In genomic region chr17:32558328-32558955, GRCh38 we compare ENCODE assay signal across 11 cellular contexts.
DNase-seq lines count a peak whose midpoint lies in the region; ATAC-seq lines count a peak whose summit lies in the region.
"Had no signal": no experiment of that assay in that cellular context is flagged by ENCODE, and none has a peak within 500 bp of the region (broad histone marks: within the 10 kb centered on the region; RNA-seq: fewer than 3 reads in every experiment).

No MANE protein-coding gene starts in this region.

- peaks cover 29 to 32% (median 30%) of the 10 kb centered on the region in 3 donors for H3K4me1 Mint-ChIP-seq in IgD-negative memory B cell
- H3K4me1 Mint-ChIP-seq in activated CD8-positive, alpha-beta T cell treated with anti-CD3 and anti-CD28 coated beads, Interleukin-2, amount 10 ng/mL, durations not matched to agents 7 days and 5 days (ENCODE audit: low read depth): peaks cover 47% of the 10 kb centered on the region
- peaks cover 7 to 48% (median 37%) of the 10 kb centered on the region in 4 donors for H3K4me1 Mint-ChIP-seq in naive thymus-derived CD8-positive, alpha-beta T cell

- peak; percentile 57 for ATAC-seq in activated CD8-positive, alpha-beta T cell treated with anti-CD3 and anti-CD28 coated beads, Interleukin-2, amount 10 ng/mL, durations not matched to agents 7 days and 5 days
- ATAC-seq in naive thymus-derived CD8-positive, alpha-beta T cell: peak; percentile 33 to 51
- ATAC-seq in GM18867 (IDR thresholded peaks at IDR 0.05; ENCODE audit: unreplicated experiment): no peak

- H3K36me3 Mint-ChIP-seq in IgD-negative memory B cell: no peaks in the 10 kb centered on the region
- no peaks in the 10 kb centered on the region for H3K36me3 Mint-ChIP-seq in activated CD8-positive, alpha-beta T cell treated with anti-CD3 and anti-CD28 coated beads, Interleukin-2, amount 10 ng/mL, durations not matched to agents 7 days and 5 days (ENCODE audit: low read depth)
- H3K36me3 Mint-ChIP-seq in naive thymus-derived CD8-positive, alpha-beta T cell: no peaks in the 10 kb centered on the region

- no peaks in the 10 kb centered on the region for H3K9me3 Mint-ChIP-seq in IgD-negative memory B cell
- no peaks in the 10 kb centered on the region for H3K9me3 Mint-ChIP-seq in activated CD8-positive, alpha-beta T cell treated with anti-CD3 and anti-CD28 coated beads, Interleukin-2, amount 10 ng/mL, durations not matched to agents 7 days and 5 days (ENCODE audit: insufficient read depth)
- no peaks in the 10 kb centered on the region for H3K9me3 Mint-ChIP-seq in naive thymus-derived CD8-positive, alpha-beta T cell

- CTCF ChIA-PET in activated CD8-positive, alpha-beta T cell treated with anti-CD3 and anti-CD28 coated beads, Interleukin-2, amount 10 ng/mL, durations not matched to agents 7 days and 5 days (lab: Charles Lee): interaction anchor here (0.9 to 1.3 kb wide), 3 partner anchors 8 to 114 kb away, joined by 3 to 6 read pairs (median 3); partner anchors contain the start of gene PSMD11

- H3K4me3 Mint-ChIP-seq in IgD-negative memory B cell: peak overlapping the region; percentile 8 to 82 (median 72)
- H3K4me3 Mint-ChIP-seq in activated CD8-positive, alpha-beta T cell treated with anti-CD3 and anti-CD28 coated beads, Interleukin-2, amount 10 ng/mL, durations not matched to agents 7 days and 5 days: peak overlapping the region; percentile 2
- H3K4me3 Mint-ChIP-seq in naive thymus-derived CD8-positive, alpha-beta T cell: peak overlapping the region; percentile 41 to 70 (median 54)

- peaks cover 1% of the 10 kb centered on the region for H3K27me3 Mint-ChIP-seq in IgD-negative memory B cell
- no peaks in the 10 kb centered on the region for H3K27me3 Mint-ChIP-seq in activated CD8-positive, alpha-beta T cell treated with anti-CD3 and anti-CD28 coated beads, Interleukin-2, amount 10 ng/mL, durations not matched to agents 7 days and 5 days (ENCODE audit: low read depth)
- H3K27me3 Mint-ChIP-seq in naive thymus-derived CD8-positive, alpha-beta T cell: no peaks in the 10 kb centered on the region

- DNase-seq in NOMO-1 treated with DMSO at 0.1 percent for 48 hours (lab: John Stamatoyannopoulos, UW; ENCODE audit: unreplicated experiment) (peak; percentile 4), NOMO-1 treated with dmso at 0.1 percent for 144 hours (lab: John Stamatoyannopoulos, UW; ENCODE audit: unreplicated experiment) (no peak), GF-D8 (lab: John Stamatoyannopoulos, UW) (no peak), HCEC 1CT (no peak)
- DNase-seq in activated CD8-positive, alpha-beta T cell treated with anti-CD3 and anti-CD28 coated beads, Interleukin-2, amount 10 ng/mL, durations not matched to agents 7 days and 5 days: no peak
- DNase-seq in naive thymus-derived CD8-positive, alpha-beta T cell: peak in 1 of 10 donors; percentile 15
- DNase-seq: heart right ventricle, MG63, thyroid gland had no signal

- POLR2A ChIA-PET in activated CD8-positive, alpha-beta T cell treated with anti-CD3 and anti-CD28 coated beads, Interleukin-2, amount 10 ng/mL, durations not matched to agents 7 days and 5 days (lab: Charles Lee): interaction anchor here (0.8 kb wide), 1 partner anchor 16 kb away, joined by 3 read pairs; no protein-coding TSS in a partner anchor
- POLR2A ChIA-PET in naive thymus-derived CD8-positive, alpha-beta T cell (lab: Charles Lee): interaction anchor here (1.5 kb wide), 1 partner anchor 71 kb away, joined by 8 read pairs; the partner anchor contains the start of gene CDK5R1

- peak overlapping the region; percentile 83 to 96 (median 87) for H3K27ac Mint-ChIP-seq in IgD-negative memory B cell
- peak overlapping the region; percentile 53 for H3K27ac Mint-ChIP-seq in activated CD8-positive, alpha-beta T cell treated with anti-CD3 and anti-CD28 coated beads, Interleukin-2, amount 10 ng/mL, durations not matched to agents 7 days and 5 days
- H3K27ac Mint-ChIP-seq in naive thymus-derived CD8-positive, alpha-beta T cell: peak overlapping the region in 9 of 10 donors; percentile 2 to 78 (median 38)

Comparison
In these comparisons a context has a peak if more than half of its experiments do, and no peak if none do; other contexts are left out.
1. H3K4me3 Mint-ChIP-seq: peak in every context shown above with its lines; median percentile 72 in IgD-negative memory B cell; 54 in naive thymus-derived CD8-positive, alpha-beta T cell; 2 in activated CD8-positive, alpha-beta T cell treated with anti-CD3 and anti-CD28 coated beads, Interleukin-2, amount 10 ng/mL, durations not matched to agents 7 days and 5 days.